ENCODE assay signal across 18 cellular contexts in the genomic region with DNA sequence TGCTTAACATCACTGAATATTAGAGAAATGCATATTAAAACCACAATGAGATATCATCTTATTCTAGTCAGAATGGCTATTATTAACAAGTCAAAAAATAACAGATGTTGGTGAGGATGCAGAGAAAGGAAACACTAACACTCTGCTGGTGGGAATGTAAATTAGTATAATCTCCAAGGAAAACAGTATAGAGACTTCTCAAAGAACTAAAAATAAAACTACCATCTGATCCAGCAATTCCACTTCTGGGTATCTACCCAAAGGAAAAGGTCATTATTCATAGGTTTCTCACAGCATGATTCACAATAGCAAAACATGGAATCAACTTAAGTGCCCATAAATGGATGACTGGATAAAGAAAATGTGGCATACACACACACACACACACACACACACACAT.
"Had no signal": no experiment of that assay in that cellular context is flagged by ENCODE, and none has a peak within 500 bp of the region (broad histone marks: within the 10 kb centered on the region; RNA-seq: fewer than 3 reads in every experiment).

No MANE protein-coding gene starts in this region.

- H3K27ac ChIP-seq: adrenal gland, coronary artery, parathyroid adenoma, right lobe of liver, spleen, thyroid gland, WERI-Rb-1 had no signal

- H3K4me3 Mint-ChIP-seq: mesothelial cell of epicardium; nephron; stimulated activated naive B cell treated with anti-CD40 and anti-IgM and Interleukin-4, amounts not matched to agents 10 μg/mL and 1 μg/mL and 100 μg/mL, for 72 hours had no signal

- H3K27me3 Mint-ChIP-seq: stimulated activated naive B cell treated with anti-CD40 and anti-IgM and Interleukin-4, amounts not matched to agents 10 μg/mL and 1 μg/mL and 100 μg/mL, for 72 hours had no signal

- H3K4me1 Mint-ChIP-seq: mesothelial cell of epicardium; nephron; stimulated activated naive B cell treated with anti-CD40 and anti-IgM and Interleukin-4, amounts not matched to agents 10 μg/mL and 1 μg/mL and 100 μg/mL, for 72 hours had no signal

- H2AFZ ChIP-seq: parathyroid adenoma had no signal

- H3K4me3 ChIP-seq: adrenal gland, coronary artery, lung, right lobe of liver, spleen, thyroid gland had no signal

- H3K79me2 ChIP-seq: parathyroid adenoma had no signal

- H3K4me1 ChIP-seq: adrenal gland, parathyroid adenoma, right lobe of liver, spleen, thyroid gland had no signal

- H3K27me3 ChIP-seq: adrenal gland, right lobe of liver, spleen, thyroid gland had no signal

- ATAC-seq: activated naive CD4-positive, alpha-beta T cell treated with anti-CD3 and anti-CD28 coated beads, Interleukin-2, amount 50 U/mL, for 72 hours; right lobe of liver; stimulated activated naive B cell treated with anti-CD40 and anti-IgM and Interleukin-4, amounts not matched to agents 10 μg/mL and 1 μg/mL and 100 μg/mL, for 72 hours had no signal

- DNase-seq: activated CD4-positive, alpha-beta T cell treated with anti-CD3 and anti-CD28 coated beads for 1 hour; activated CD8-positive, alpha-beta memory T cell treated with anti-CD3 and anti-CD28 coated beads for 24 hours; activated gamma-delta T cell; adrenal gland; central memory CD4-positive, alpha-beta T cell; hippocampal formation; islet precursor cell; right lobe of liver; spleen; stimulated activated naive B cell treated with anti-CD40 and anti-IgM and Interleukin-4, amounts not matched to agents 10 μg/mL and 1 μg/mL and 100 μg/mL, for 72 hours; thyroid gland; WERI-Rb-1 had no signal

- H3K9ac ChIP-seq: parathyroid adenoma had no signal

- H3K36me3 ChIP-seq: adrenal gland, right lobe of liver, thyroid gland, WERI-Rb-1 had no signal

- H3K27ac Mint-ChIP-seq: activated naive CD4-positive, alpha-beta T cell treated with anti-CD3 and anti-CD28 coated beads, Interleukin-2, amount 50 U/mL, for 72 hours; mesothelial cell of epicardium; nephron; stimulated activated naive B cell treated with anti-CD40 and anti-IgM and Interleukin-4, amounts not matched to agents 10 μg/mL and 1 μg/mL and 100 μg/mL, for 72 hours had no signal

- H3K9me3 ChIP-seq: thyroid gland had no signal
